1 cellular context compared by ENCODE assay signal in the genomic region with DNA sequence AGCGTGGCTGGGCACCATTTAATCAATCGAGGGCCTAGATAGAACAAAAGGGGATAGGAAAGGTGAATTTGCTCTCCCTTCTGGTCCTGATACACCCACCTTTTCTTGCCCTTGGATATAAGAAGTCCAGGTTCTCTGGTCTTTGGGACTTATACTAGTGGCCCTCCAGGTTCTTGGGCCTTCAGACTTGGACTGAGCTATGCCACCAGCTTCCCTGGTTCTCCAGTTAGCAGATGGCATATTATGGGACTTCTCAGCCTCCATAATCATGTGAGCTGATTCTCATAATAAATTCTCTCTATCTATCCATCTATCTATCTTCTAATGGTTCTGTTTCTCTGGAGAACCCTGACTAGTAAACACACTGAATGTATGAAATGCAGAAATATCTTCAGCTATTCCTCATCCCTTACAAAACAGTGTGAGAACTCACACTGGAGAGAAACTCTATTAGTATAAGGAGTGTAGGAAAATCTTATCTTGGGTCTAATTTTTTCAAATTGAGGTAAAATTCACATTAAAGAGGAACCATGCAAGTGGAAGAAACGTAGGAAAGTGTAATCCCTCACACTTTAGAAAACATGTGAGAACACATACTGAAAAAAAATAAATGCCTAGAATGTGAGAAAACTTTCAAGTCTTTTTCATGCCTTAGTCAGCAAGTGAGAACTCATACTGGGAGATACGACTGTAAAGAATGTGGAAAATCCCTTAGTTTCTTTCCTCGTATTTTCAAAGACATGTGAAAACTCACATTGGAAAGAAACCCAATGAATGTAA.
TF ChIP-seq lines count a peak whose summit lies in the region.

No MANE protein-coding gene starts in this region.

TF ChIP-seq in H1, 55 proteins besides CTCF, POLR2A, EP300 and RAD21:
- TF ChIP-seq ZNF274 (IDR thresholded peaks at IDR 0.05; ENCODE audit: borderline replicate concordance, extremely low read depth, low read length) = peak; percentile 99
- TF ChIP-seq BRCA1 (IDR thresholded peaks at IDR 0.05; ENCODE audit: low read depth, low read length) = no peak
- TF ChIP-seq KDM5A (IDR thresholded peaks at IDR 0.05; ENCODE audit: low read length) = no peak
- TF ChIP-seq YY1 (IDR thresholded peaks at IDR 0.05; ENCODE audit: low read depth, low read length) = no peak
- no peak for TF ChIP-seq RNF2 (IDR thresholded peaks at IDR 0.05; ENCODE audit: borderline replicate concordance, low read depth, low read length, missing control alignments, poor library complexity, severe bottlenecking)
